Comparison of ENCODE assay signal across 10 cellular contexts in genomic region chr12:107917912-107918800, GRCh38.
DNase-seq lines count a peak whose midpoint lies in the region; ATAC-seq and TF ChIP-seq lines count a peak whose summit lies in the region.
"Had no signal": no experiment of that assay in that cellular context is flagged by ENCODE, and none has a peak within 500 bp of the region (broad histone marks: within the 10 kb centered on the region; RNA-seq: fewer than 3 reads in every experiment).

No MANE protein-coding gene starts in this region.

- H3K27me3 ChIP-seq in liver (ENCODE audit: control insufficient read depth in 4 of 4, insufficient read depth in 4 of 4, low read length in 3 of 4): peaks cover 0 to 14% (median 0%) of the 10 kb centered on the region in 4 donors

- in situ Hi-C loops in astrocyte of the spinal cord (cut with HindIII; ENCODE audit: low sequenced_read_pairs): no loop called here

- no peaks in the 10 kb centered on the region for H3K9me3 ChIP-seq in liver (ENCODE audit: control insufficient read depth in 4 of 4, low read length in 3 of 4)

- TF ChIP-seq RAD21 in liver (IDR thresholded peaks at IDR 0.05): peak; percentile 82 to 86

- ATAC-seq in HG02623 (IDR thresholded peaks at IDR 0.05; ENCODE audit: unreplicated experiment) (no peak), HG03045 (IDR thresholded peaks at IDR 0.05; ENCODE audit: unreplicated experiment) (no peak)

- H3K4me1 ChIP-seq in liver (ENCODE audit: control insufficient read depth in 4 of 4, insufficient read depth in 4 of 4, low read length in 3 of 4): no peaks in the 10 kb centered on the region

- no peak overlapping the region for H3K9ac ChIP-seq in liver (ENCODE audit: low read depth in 1 of 2, low read length in 2 of 2)

- no peak overlapping the region for H3K27ac ChIP-seq in liver (ENCODE audit: low read depth in 1 of 2, low read length in 2 of 2)

- H3K4me3 ChIP-seq in astrocyte of the spinal cord (ENCODE audit: low read depth, low read length) (no peak overlapping the region), liver (ENCODE audit: low read depth in 1 of 3, low read length in 3 of 3) (no peak overlapping the region)

- peak; percentile 26 to 58 for DNase-seq in NCI-H524 (lab: John Stamatoyannopoulos, UW)
- DNase-seq in NCI-H524 treated with DMSO at 0.1 percent for 48 hours (lab: John Stamatoyannopoulos, UW): no peak
- DNase-seq in NCI-H146 treated with DMSO at 0.1 percent for 48 hours (lab: John Stamatoyannopoulos, UW; ENCODE audit: unreplicated experiment): peak; percentile 5
- peak; percentile 7 for DNase-seq in astrocyte of the spinal cord (ENCODE audit: low read depth, low spot score)
- no peak for DNase-seq in NCI-H1048 (lab: John Stamatoyannopoulos, UW)
- DNase-seq: activated B cell treated with CpG ODN at 0.5 μM for 24 hours, naive B cell had no signal

- 21% methylated on average over 8 of the region's 8 CpGs for WGBS in liver

- TF ChIP-seq CTCF in astrocyte of the spinal cord (IDR thresholded peaks at IDR 0.05; ENCODE audit: low read depth, low read length) (peak; percentile 76), liver (IDR thresholded peaks at IDR 0.05; ENCODE audit: low read depth, low read length, missing input control) (peak; percentile 69)

- H3K36me3 ChIP-seq in liver (ENCODE audit: control insufficient read depth in 4 of 4, insufficient read depth in 3 of 4, low read depth in 1 of 4, low read length in 3 of 4): no peaks in the 10 kb centered on the region

TF ChIP-seq in liver, 16 proteins besides CTCF, POLR2A, EP300 and RAD21:
- TF ChIP-seq HNF4G (IDR thresholded peaks at IDR 0.05) (no peak), JUND (IDR thresholded peaks at IDR 0.05) (no peak), NR2F2 (IDR thresholded peaks at IDR 0.05) (no peak), MAX (IDR thresholded peaks at IDR 0.05) (no peak), FOXA2 (IDR thresholded peaks at IDR 0.05) (no peak), YY1 (IDR thresholded peaks at IDR 0.05) (no peak), ATF3 (IDR thresholded peaks at IDR 0.05) (no peak), SP1 (IDR thresholded peaks at IDR 0.05) (no peak), EGR1 (IDR thresholded peaks at IDR 0.05; ENCODE audit: low read depth in 2 of 2) (no peak), HNF4A (conservative IDR thresholded peaks at IDR 0.05) (no peak), FOXA1 (IDR thresholded peaks at IDR 0.05) (no peak), RXRA (IDR thresholded peaks at IDR 0.05) (no peak), TAF1 (conservative IDR thresholded peaks at IDR 0.05) (no peak), GABPA (IDR thresholded peaks at IDR 0.05 in 1 of 2, conservative IDR thresholded peaks at IDR 0.05 in 1 of 2) (no peak)
- TF ChIP-seq, protein P1, sequence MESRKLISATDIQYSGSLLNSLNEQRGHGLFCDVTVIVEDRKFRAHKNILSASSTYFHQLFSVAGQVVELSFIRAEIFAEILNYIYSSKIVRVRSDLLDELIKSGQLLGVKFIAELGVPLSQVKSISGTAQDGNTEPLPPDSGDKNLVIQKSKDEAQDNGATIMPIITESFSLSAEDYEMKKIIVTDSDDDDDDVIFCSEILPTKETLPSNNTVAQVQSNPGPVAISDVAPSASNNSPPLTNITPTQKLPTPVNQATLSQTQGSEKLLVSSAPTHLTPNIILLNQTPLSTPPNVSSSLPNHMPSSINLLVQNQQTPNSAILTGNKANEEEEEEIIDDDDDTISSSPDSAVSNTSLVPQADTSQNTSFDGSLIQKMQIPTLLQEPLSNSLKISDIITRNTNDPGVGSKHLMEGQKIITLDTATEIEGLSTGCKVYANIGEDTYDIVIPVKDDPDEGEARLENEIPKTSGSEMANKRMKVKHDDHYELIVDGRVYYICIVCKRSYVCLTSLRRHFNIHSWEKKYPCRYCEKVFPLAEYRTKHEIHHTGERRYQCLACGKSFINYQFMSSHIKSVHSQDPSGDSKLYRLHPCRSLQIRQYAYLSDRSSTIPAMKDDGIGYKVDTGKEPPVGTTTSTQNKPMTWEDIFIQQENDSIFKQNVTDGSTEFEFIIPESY (IDR thresholded peaks at IDR 0.05): no peak
- TF ChIP-seq, protein P2, sequence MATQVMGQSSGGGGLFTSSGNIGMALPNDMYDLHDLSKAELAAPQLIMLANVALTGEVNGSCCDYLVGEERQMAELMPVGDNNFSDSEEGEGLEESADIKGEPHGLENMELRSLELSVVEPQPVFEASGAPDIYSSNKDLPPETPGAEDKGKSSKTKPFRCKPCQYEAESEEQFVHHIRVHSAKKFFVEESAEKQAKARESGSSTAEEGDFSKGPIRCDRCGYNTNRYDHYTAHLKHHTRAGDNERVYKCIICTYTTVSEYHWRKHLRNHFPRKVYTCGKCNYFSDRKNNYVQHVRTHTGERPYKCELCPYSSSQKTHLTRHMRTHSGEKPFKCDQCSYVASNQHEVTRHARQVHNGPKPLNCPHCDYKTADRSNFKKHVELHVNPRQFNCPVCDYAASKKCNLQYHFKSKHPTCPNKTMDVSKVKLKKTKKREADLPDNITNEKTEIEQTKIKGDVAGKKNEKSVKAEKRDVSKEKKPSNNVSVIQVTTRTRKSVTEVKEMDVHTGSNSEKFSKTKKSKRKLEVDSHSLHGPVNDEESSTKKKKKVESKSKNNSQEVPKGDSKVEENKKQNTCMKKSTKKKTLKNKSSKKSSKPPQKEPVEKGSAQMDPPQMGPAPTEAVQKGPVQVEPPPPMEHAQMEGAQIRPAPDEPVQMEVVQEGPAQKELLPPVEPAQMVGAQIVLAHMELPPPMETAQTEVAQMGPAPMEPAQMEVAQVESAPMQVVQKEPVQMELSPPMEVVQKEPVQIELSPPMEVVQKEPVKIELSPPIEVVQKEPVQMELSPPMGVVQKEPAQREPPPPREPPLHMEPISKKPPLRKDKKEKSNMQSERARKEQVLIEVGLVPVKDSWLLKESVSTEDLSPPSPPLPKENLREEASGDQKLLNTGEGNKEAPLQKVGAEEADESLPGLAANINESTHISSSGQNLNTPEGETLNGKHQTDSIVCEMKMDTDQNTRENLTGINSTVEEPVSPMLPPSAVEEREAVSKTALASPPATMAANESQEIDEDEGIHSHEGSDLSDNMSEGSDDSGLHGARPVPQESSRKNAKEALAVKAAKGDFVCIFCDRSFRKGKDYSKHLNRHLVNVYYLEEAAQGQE (IDR thresholded peaks at IDR 0.05): no peak

Comparison
In these comparisons a context has a peak if more than half of its experiments do, and no peak if none do; other contexts are left out.
1. DNase-seq: peak in NCI-H524 (2 of 2), NCI-H146 treated with DMSO at 0.1 percent for 48 hours (single experiment) and astrocyte of the spinal cord (single experiment); none in NCI-H524 treated with DMSO at 0.1 percent for 48 hours (single experiment) and NCI-H1048 (single experiment).